In the genomic region with DNA sequence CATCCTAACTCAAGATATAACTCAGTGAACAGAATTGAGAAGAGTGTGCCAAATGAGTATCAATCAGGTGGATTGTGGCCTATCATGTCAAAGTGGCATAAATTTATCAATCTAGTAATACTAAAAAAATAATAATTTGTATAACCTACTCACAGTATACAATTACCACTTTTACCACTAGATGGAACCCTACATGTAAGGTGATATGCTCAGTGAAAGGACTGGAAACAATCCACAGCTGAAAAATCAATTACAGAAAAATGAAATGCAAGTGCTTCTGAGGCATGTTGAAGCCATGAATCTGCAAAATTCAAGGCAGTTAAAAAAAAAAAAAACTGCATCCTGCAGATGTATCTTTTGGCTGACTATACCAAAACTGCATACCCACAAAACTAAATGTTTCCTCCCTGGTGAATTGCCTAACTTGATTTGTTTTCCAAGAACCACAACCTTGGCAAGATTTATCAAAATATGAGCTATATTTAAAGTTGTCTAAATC, we compare ENCODE assay signal across 8 cellular contexts. TPM values are rescaled to one million over a fixed set of nuclear protein-coding genes. Genes with fewer than 3 reads are reported as not detected.
DNase-seq lines count a peak whose midpoint lies in the region; ATAC-seq and TF ChIP-seq lines count a peak whose summit lies in the region.

No MANE protein-coding gene starts in this region.

- H3K14ac ChIP-seq in trophoblast cell (ENCODE audit: low read length), result no peak overlapping the region

- no peak overlapping the region for H4K8ac ChIP-seq in trophoblast cell (ENCODE audit: low read depth, low read length)

- H4K12ac ChIP-seq in trophoblast cell (ENCODE audit: low read depth, low read length), result no peak overlapping the region

- H3K27ac Mint-ChIP-seq in activated T-cell treated with anti-CD3 and anti-CD28 coated beads, Interleukin-2, amount 50 U/mL, for 24 hours, result no peak overlapping the region

- no peaks in the 10 kb centered on the region for H3K79me2 ChIP-seq in trophoblast cell (ENCODE audit: control insufficient read depth, insufficient read depth, low read length, poor library complexity)

- no peak overlapping the region for H3K4me2 ChIP-seq in trophoblast cell (ENCODE audit: low read length)

- H3K18ac ChIP-seq in trophoblast cell (ENCODE audit: low read length), result no peak overlapping the region

- no peak overlapping the region for H3K23ac ChIP-seq in trophoblast cell (ENCODE audit: low read length)

- DNase-seq in activated T-cell treated with anti-CD3 and anti-CD28 coated beads, Interleukin-2, amount 50 U/mL, for 4 hours, result no peak
- no peak for DNase-seq in activated T-cell treated with anti-CD3 and anti-CD28 coated beads, Interleukin-2, amount 50 U/mL, for 24 hours
- DNase-seq in NCI-H1436 (lab: John Stamatoyannopoulos, UW) (peak; percentile 61), SW480 (ENCODE audit: low spot score) (peak; percentile 66), fibroblast of villous mesenchyme (ENCODE audit: low read depth) (peak; percentile 91), trophoblast cell (peak; percentile 4 to 88), ureter (ENCODE audit: low spot score) (no peak)

- peak; percentile 62 to 67 for ATAC-seq in activated T-cell treated with anti-CD3 and anti-CD28 coated beads, Interleukin-2, amount 50 U/mL, for 4 hours
- ATAC-seq in GM18502 (IDR thresholded peaks at IDR 0.05; ENCODE audit: poor library complexity, unreplicated experiment), result no peak

- H3K4me1 Mint-ChIP-seq in activated T-cell treated with anti-CD3 and anti-CD28 coated beads, Interleukin-2, amount 50 U/mL, for 4 hours (ENCODE audit: low read depth), result peaks cover 18% of the 10 kb centered on the region
- H3K4me1 Mint-ChIP-seq in activated T-cell treated with anti-CD3 and anti-CD28 coated beads, Interleukin-2, amount 50 U/mL, for 24 hours (ENCODE audit: low read depth), result peaks cover 22% of the 10 kb centered on the region

- peaks cover 3 to 4% of the 10 kb centered on the region in 2 experiments for H3K4me1 ChIP-seq in trophoblast cell (ENCODE audit: control insufficient read depth in 1 of 2, insufficient read depth in 2 of 2, low read length in 2 of 2)

- H3K9me3 ChIP-seq in trophoblast cell (ENCODE audit: insufficient read depth, low read depth, low read length), result no peaks in the 10 kb centered on the region

- no peak overlapping the region for H2AFZ ChIP-seq in trophoblast cell (ENCODE audit: insufficient read depth, low read length, poor library complexity)

- no peak overlapping the region for H2AK5ac ChIP-seq in trophoblast cell (ENCODE audit: low read length)

- H3K27me3 ChIP-seq in trophoblast cell (ENCODE audit: insufficient read depth, low read length), result no peaks in the 10 kb centered on the region

- H3K27me3 Mint-ChIP-seq in activated T-cell treated with anti-CD3 and anti-CD28 coated beads, Interleukin-2, amount 50 U/mL, for 4 hours (ENCODE audit: low read depth), result no peaks in the 10 kb centered on the region
- no peaks in the 10 kb centered on the region for H3K27me3 Mint-ChIP-seq in activated T-cell treated with anti-CD3 and anti-CD28 coated beads, Interleukin-2, amount 50 U/mL, for 24 hours

- no peak overlapping the region for H3K9ac ChIP-seq in trophoblast cell (ENCODE audit: low read length)

- H2BK120ac ChIP-seq in trophoblast cell (ENCODE audit: insufficient read depth, low read length, poor library complexity), result no peak overlapping the region

- H3K27ac ChIP-seq in trophoblast cell (ENCODE audit: low read depth, low read length), result no peak overlapping the region

- H4K91ac ChIP-seq in trophoblast cell (ENCODE audit: low read depth, low read length), result no peak overlapping the region

- H3K9me3 Mint-ChIP-seq in activated T-cell treated with anti-CD3 and anti-CD28 coated beads, Interleukin-2, amount 50 U/mL, for 4 hours, result no peaks in the 10 kb centered on the region
- no peaks in the 10 kb centered on the region for H3K9me3 Mint-ChIP-seq in activated T-cell treated with anti-CD3 and anti-CD28 coated beads, Interleukin-2, amount 50 U/mL, for 24 hours

- H3K4me3 ChIP-seq in fibroblast of villous mesenchyme (ENCODE audit: low read depth, low read length) (no peak overlapping the region), trophoblast cell (ENCODE audit: low read depth, low read length) (no peak overlapping the region)

- no peak overlapping the region for H2BK12ac ChIP-seq in trophoblast cell (ENCODE audit: low read length)

- H3K4ac ChIP-seq in trophoblast cell (ENCODE audit: low read depth, low read length), result no peak overlapping the region

- TF ChIP-seq CTCF in fibroblast of villous mesenchyme (IDR thresholded peaks at IDR 0.05; ENCODE audit: insufficient read depth, low read depth, low read length), result peak; percentile 62

- H3K79me1 ChIP-seq in trophoblast cell (ENCODE audit: low read length), result no peaks in the 10 kb centered on the region

- no peaks in the 10 kb centered on the region for H3K36me3 Mint-ChIP-seq in activated T-cell treated with anti-CD3 and anti-CD28 coated beads, Interleukin-2, amount 50 U/mL, for 4 hours (ENCODE audit: insufficient read depth)
- H3K36me3 Mint-ChIP-seq in activated T-cell treated with anti-CD3 and anti-CD28 coated beads, Interleukin-2, amount 50 U/mL, for 24 hours (ENCODE audit: low read depth), result no peaks in the 10 kb centered on the region

- H3K4me3 Mint-ChIP-seq in activated T-cell treated with anti-CD3 and anti-CD28 coated beads, Interleukin-2, amount 50 U/mL, for 4 hours, result no peak overlapping the region
- H3K4me3 Mint-ChIP-seq in activated T-cell treated with anti-CD3 and anti-CD28 coated beads, Interleukin-2, amount 50 U/mL, for 24 hours, result no peak overlapping the region

- H2BK5ac ChIP-seq in trophoblast cell (ENCODE audit: low read depth, low read length, poor library complexity), result no peak overlapping the region

- no peaks in the 10 kb centered on the region for H3K36me3 ChIP-seq in trophoblast cell (ENCODE audit: control insufficient read depth in 1 of 2, insufficient read depth in 2 of 2, low read length in 2 of 2)

RNA-seq across cellular contexts. Expression of a gene that starts 13.9 kb away (rescaled TPM):
- 10 to 100 TPM in 2 of 3 donors, 1 to 10 TPM in 1; 9.2 to 14.2 (median 10.6) TPM for total RNA-seq in activated T-cell treated with anti-CD3 and anti-CD28 coated beads, Interleukin-2, amount 50 U/mL, for 4 hours
- 8.1 and 13.4 TPM in 2 replicates for total RNA-seq in fibroblast of villous mesenchyme
- 12.1 and 12.8 TPM in 2 replicates for polyA plus RNA-seq in trophoblast cell (2013)
- 8.3 TPM for total RNA-seq in ureter

RNA-seq across cellular contexts. Expression of a gene that starts 40.5 kb away (rescaled TPM):
- total RNA-seq in activated T-cell treated with anti-CD3 and anti-CD28 coated beads, Interleukin-2, amount 50 U/mL, for 4 hours, result 1 to 10 TPM; 1.6 to 3.2 (median 2.4) TPM
- 1.7 and 2.3 TPM in 2 replicates for total RNA-seq in fibroblast of villous mesenchyme
- 0.60 and 0.77 TPM in 2 replicates for polyA plus RNA-seq in trophoblast cell (2013)
- total RNA-seq in ureter, result 2.9 TPM

RNA-seq across cellular contexts. Expression of a gene that starts 56.0 kb away (rescaled TPM):
- 10 to 100 TPM in 2 of 3 donors, 1 to 10 TPM in 1; 9.9 to 11.7 (median 11.4) TPM for total RNA-seq in activated T-cell treated with anti-CD3 and anti-CD28 coated beads, Interleukin-2, amount 50 U/mL, for 4 hours
- 5.2 and 5.8 TPM in 2 replicates for total RNA-seq in fibroblast of villous mesenchyme
- 6.7 and 6.8 TPM in 2 replicates for polyA plus RNA-seq in trophoblast cell (2013)
- total RNA-seq in ureter, result 11.8 TPM

Comparison
In these comparisons a context has a peak if more than half of its experiments do, and no peak if none do; other contexts are left out.
1. DNase-seq: peak in NCI-H1436 (single experiment), SW480 (single experiment), fibroblast of villous mesenchyme (single experiment) and trophoblast cell (2 of 2); none in activated T-cell treated with anti-CD3 and anti-CD28 coated beads, Interleukin-2, amount 50 U/mL, for 4 hours (single experiment), activated T-cell treated with anti-CD3 and anti-CD28 coated beads, Interleukin-2, amount 50 U/mL, for 24 hours (single experiment) and ureter (single experiment).